ENCODE assay signal across 11 cellular contexts in the genomic region with DNA sequence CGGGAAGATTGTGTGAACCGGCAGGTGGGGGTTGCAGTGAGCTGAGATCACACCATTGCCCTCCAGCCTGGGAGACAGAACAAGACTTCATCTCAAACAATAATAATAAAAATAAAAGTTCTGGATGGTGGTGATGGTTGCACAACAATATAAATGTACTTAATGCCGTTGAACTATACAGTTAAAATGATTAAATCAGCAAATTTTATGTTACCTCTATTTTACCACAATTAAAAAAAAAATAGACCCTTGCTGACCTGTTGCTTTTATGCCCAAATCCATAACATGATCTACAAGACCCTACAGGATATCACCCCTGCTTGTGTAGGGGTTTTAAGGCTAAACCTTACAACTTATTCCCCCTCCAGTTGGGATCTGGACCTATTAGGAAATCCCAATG. TPM values are rescaled to one million over a fixed set of nuclear protein-coding genes. Genes with fewer than 3 reads are reported as not detected.
"Had no signal": no experiment of that assay in that cellular context is flagged by ENCODE, and none has a peak within 500 bp of the region (broad histone marks: within the 10 kb centered on the region; RNA-seq: fewer than 3 reads in every experiment).

No MANE protein-coding gene starts in this region.

- H3K9me3 ChIP-seq: HAP-1 had no signal

- ATAC-seq: HCT116 had no signal

- H3K36me3 ChIP-seq: HAP-1 had no signal

- H3K9ac ChIP-seq: GM23248 had no signal

- H3K4me3 Mint-ChIP-seq: HFFc6, IgD-negative memory B cell had no signal

- H3K27ac ChIP-seq: GM23248, HL-60 had no signal

- H3K9me3 Mint-ChIP-seq: HFFc6, IgD-negative memory B cell had no signal

- H3K27ac Mint-ChIP-seq: HFFc6 had no signal

- H3K4me3 ChIP-seq: GM23248, HAP-1 had no signal

- DNase-seq: GM23248, GOT3, H7, HFFc6, KG1 had no signal

- H2AFZ ChIP-seq: GM23248 had no signal

RNA-seq across cellular contexts. Expression of a gene that starts 32.4 kb away (rescaled TPM):
- total RNA-seq: GM23248, H4, HFFc6, HT1080 had no signal
- polyA plus RNA-seq: GM23248, IgD-negative memory B cell had no signal

RNA-seq across cellular contexts. Expression of a gene that starts 53.9 kb away (rescaled TPM):
- total RNA-seq: GM23248, H4, HFFc6, HT1080 had no signal
- polyA plus RNA-seq: IgD-negative memory B cell had no signal

RNA-seq across cellular contexts. Expression of a gene that starts 59.1 kb away (rescaled TPM):
- total RNA-seq: GM23248, HFFc6 had no signal
- polyA plus RNA-seq: GM23248, IgD-negative memory B cell had no signal
